In the genomic region with DNA sequence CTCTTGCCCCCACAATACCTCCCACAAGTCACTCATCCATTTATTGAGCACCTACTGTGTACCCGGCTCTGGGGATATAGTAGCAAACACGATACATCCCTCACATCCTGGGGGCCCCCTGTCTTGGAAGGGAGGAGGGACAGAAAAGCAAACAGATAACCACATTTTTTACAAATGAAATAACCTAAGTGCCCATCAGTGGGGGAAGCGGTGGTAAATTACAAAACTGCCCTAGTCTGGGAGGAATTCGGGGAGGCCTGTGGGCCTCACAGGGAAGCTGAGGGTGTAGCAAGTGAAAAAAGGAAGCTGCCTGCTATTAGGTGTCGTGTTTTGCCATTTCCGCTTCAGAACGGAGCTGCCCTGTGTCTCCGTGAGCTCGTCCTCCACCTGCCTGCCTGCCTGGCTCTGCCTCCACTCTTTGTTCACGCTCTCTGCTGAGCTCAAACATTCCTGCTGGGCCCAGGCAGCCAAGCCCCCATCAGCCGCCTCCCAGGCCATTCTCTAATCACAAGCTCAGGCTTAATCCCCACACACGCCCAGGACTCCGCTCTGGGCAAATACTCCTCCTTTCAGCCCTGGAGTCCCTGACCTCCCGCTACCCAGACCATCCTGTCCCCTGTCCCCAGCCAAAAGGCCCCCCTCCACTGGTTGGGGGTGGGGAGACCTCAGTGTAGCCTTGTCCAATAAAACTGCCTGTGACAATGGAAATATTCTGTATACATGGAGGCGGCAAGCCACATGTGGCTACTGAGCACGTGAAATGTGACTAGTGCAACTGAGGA, we compare ENCODE assay signal across 1 cellular context.
TF ChIP-seq lines count a peak whose summit lies in the region.

No MANE protein-coding gene starts in this region.

TF ChIP-seq in HepG2, 621 proteins besides CTCF, POLR2A, EP300 and RAD21 (continued from another document and continues in another):
- TF ChIP-seq, protein P1, sequence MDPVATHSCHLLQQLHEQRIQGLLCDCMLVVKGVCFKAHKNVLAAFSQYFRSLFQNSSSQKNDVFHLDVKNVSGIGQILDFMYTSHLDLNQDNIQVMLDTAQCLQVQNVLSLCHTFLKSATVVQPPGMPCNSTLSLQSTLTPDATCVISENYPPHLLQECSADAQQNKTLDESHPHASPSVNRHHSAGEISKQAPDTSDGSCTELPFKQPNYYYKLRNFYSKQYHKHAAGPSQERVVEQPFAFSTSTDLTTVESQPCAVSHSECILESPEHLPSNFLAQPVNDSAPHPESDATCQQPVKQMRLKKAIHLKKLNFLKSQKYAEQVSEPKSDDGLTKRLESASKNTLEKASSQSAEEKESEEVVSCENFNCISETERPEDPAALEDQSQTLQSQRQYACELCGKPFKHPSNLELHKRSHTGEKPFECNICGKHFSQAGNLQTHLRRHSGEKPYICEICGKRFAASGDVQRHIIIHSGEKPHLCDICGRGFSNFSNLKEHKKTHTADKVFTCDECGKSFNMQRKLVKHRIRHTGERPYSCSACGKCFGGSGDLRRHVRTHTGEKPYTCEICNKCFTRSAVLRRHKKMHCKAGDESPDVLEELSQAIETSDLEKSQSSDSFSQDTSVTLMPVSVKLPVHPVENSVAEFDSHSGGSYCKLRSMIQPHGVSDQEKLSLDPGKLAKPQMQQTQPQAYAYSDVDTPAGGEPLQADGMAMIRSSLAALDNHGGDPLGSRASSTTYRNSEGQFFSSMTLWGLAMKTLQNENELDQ (CRISPR knock-in tag; IDR thresholded peaks at IDR 0.05; ENCODE audit: borderline replicate concordance) = 0 out of 2 replicates have a peak, but pooled peaks have one; percentile 20
- TF ChIP-seq AGO2 (optimal IDR thresholded peaks at IDR 0.05; ENCODE audit: low read depth, low read length) = no peak
- TF ChIP-seq, protein P2, sequence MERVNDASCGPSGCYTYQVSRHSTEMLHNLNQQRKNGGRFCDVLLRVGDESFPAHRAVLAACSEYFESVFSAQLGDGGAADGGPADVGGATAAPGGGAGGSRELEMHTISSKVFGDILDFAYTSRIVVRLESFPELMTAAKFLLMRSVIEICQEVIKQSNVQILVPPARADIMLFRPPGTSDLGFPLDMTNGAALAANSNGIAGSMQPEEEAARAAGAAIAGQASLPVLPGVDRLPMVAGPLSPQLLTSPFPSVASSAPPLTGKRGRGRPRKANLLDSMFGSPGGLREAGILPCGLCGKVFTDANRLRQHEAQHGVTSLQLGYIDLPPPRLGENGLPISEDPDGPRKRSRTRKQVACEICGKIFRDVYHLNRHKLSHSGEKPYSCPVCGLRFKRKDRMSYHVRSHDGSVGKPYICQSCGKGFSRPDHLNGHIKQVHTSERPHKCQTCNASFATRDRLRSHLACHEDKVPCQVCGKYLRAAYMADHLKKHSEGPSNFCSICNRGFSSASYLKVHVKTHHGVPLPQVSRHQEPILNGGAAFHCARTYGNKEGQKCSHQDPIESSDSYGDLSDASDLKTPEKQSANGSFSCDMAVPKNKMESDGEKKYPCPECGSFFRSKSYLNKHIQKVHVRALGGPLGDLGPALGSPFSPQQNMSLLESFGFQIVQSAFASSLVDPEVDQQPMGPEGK (CRISPR knock-in tag; IDR thresholded peaks at IDR 0.05) = peak; percentile 96
- TF ChIP-seq ZBTB7A (CRISPR knock-in tag; IDR thresholded peaks at IDR 0.05) = 0 out of 2 replicates have a peak, but pooled peaks have one; percentile 12
- TF ChIP-seq, protein P3, sequence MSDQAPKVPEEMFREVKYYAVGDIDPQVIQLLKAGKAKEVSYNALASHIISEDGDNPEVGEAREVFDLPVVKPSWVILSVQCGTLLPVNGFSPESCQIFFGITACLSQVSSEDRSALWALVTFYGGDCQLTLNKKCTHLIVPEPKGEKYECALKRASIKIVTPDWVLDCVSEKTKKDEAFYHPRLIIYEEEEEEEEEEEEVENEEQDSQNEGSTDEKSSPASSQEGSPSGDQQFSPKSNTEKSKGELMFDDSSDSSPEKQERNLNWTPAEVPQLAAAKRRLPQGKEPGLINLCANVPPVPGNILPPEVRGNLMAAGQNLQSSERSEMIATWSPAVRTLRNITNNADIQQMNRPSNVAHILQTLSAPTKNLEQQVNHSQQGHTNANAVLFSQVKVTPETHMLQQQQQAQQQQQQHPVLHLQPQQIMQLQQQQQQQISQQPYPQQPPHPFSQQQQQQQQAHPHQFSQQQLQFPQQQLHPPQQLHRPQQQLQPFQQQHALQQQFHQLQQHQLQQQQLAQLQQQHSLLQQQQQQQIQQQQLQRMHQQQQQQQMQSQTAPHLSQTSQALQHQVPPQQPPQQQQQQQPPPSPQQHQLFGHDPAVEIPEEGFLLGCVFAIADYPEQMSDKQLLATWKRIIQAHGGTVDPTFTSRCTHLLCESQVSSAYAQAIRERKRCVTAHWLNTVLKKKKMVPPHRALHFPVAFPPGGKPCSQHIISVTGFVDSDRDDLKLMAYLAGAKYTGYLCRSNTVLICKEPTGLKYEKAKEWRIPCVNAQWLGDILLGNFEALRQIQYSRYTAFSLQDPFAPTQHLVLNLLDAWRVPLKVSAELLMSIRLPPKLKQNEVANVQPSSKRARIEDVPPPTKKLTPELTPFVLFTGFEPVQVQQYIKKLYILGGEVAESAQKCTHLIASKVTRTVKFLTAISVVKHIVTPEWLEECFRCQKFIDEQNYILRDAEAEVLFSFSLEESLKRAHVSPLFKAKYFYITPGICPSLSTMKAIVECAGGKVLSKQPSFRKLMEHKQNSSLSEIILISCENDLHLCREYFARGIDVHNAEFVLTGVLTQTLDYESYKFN (CRISPR knock-in tag; conservative IDR thresholded peaks at IDR 0.05) = peak; percentile 73
- TF ChIP-seq ZMYM2 (CRISPR knock-in tag; IDR thresholded peaks at IDR 0.05) = peak; percentile 53; the same call in 1 of the 2 replicates
- TF ChIP-seq IRF2 (CRISPR knock-in tag; IDR thresholded peaks at IDR 0.05) = peak; percentile 69; the same call in 1 of the 2 replicates
- peak; percentile 79 for TF ChIP-seq ZNF225 (CRISPR knock-in tag; IDR thresholded peaks at IDR 0.05)
- TF ChIP-seq, protein P4, sequence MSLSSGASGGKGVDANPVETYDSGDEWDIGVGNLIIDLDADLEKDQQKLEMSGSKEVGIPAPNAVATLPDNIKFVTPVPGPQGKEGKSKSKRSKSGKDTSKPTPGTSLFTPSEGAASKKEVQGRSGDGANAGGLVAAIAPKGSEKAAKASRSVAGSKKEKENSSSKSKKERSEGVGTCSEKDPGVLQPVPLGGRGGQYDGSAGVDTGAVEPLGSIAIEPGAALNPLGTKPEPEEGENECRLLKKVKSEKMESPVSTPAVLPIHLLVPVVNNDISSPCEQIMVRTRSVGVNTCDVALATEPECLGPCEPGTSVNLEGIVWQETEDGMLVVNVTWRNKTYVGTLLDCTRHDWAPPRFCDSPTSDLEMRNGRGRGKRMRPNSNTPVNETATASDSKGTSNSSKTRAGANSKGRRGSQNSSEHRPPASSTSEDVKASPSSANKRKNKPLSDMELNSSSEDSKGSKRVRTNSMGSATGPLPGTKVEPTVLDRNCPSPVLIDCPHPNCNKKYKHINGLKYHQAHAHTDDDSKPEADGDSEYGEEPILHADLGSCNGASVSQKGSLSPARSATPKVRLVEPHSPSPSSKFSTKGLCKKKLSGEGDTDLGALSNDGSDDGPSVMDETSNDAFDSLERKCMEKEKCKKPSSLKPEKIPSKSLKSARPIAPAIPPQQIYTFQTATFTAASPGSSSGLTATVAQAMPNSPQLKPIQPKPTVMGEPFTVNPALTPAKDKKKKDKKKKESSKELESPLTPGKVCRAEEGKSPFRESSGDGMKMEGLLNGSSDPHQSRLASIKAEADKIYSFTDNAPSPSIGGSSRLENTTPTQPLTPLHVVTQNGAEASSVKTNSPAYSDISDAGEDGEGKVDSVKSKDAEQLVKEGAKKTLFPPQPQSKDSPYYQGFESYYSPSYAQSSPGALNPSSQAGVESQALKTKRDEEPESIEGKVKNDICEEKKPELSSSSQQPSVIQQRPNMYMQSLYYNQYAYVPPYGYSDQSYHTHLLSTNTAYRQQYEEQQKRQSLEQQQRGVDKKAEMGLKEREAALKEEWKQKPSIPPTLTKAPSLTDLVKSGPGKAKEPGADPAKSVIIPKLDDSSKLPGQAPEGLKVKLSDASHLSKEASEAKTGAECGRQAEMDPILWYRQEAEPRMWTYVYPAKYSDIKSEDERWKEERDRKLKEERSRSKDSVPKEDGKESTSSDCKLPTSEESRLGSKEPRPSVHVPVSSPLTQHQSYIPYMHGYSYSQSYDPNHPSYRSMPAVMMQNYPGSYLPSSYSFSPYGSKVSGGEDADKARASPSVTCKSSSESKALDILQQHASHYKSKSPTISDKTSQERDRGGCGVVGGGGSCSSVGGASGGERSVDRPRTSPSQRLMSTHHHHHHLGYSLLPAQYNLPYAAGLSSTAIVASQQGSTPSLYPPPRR (CRISPR knock-in tag; IDR thresholded peaks at IDR 0.05; ENCODE audit: borderline replicate concordance) = no peak
- TF ChIP-seq ZNF124 (CRISPR knock-in tag; IDR thresholded peaks at IDR 0.05) = 0 out of 2 replicates have a peak, but pooled peaks have one; percentile 64
- peak; percentile 75 for TF ChIP-seq BCL6 (CRISPR knock-in tag; IDR thresholded peaks at IDR 0.05)
- TF ChIP-seq, protein P5, sequence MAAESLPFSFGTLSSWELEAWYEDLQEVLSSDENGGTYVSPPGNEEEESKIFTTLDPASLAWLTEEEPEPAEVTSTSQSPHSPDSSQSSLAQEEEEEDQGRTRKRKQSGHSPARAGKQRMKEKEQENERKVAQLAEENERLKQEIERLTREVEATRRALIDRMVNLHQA (CRISPR knock-in tag; IDR thresholded peaks at IDR 0.05) = no peak
- peak; percentile 46 for TF ChIP-seq MED1 (CRISPR knock-in tag; IDR thresholded peaks at IDR 0.05)
- TF ChIP-seq, protein P6, sequence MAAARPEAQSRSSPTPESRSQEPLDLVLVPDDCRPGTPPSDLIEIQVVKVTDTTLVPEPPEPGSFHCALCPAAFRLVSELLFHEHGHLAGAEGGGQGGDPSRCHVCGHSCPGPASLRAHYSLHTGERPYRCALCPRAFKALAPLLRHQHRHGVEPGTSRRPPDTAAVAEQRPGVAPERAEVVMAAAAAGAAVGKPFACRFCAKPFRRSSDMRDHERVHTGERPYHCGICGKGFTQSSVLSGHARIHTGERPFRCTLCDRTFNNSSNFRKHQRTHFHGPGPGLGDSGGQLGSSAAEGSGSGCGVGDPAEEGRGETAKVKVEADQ (CRISPR knock-in tag; IDR thresholded peaks at IDR 0.05; ENCODE audit: borderline replicate concordance) = no peak
- TF ChIP-seq ZNF850 (CRISPR knock-in tag; conservative IDR thresholded peaks at IDR 0.05) = no peak
- TF ChIP-seq CCAR2 (optimal IDR thresholded peaks at IDR 0.05; ENCODE audit: low read depth, low read length) = no peak
- TF ChIP-seq GZF1 (CRISPR knock-in tag; IDR thresholded peaks at IDR 0.05) = 0 out of 2 replicates have a peak, but pooled peaks have one; percentile 7
- peak; percentile 27; the same call in 1 of the 2 replicates for TF ChIP-seq HMG20B (CRISPR knock-in tag; conservative IDR thresholded peaks at IDR 0.05)
- TF ChIP-seq, protein P7, sequence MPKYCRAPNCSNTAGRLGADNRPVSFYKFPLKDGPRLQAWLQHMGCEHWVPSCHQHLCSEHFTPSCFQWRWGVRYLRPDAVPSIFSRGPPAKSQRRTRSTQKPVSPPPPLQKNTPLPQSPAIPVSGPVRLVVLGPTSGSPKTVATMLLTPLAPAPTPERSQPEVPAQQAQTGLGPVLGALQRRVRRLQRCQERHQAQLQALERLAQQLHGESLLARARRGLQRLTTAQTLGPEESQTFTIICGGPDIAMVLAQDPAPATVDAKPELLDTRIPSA (CRISPR knock-in tag; IDR thresholded peaks at IDR 0.05; ENCODE audit: borderline replicate concordance) = no peak
- TF ChIP-seq ZBTB8A (CRISPR knock-in tag; IDR thresholded peaks at IDR 0.05; ENCODE audit: borderline replicate concordance, low read depth) = no peak
- no peak for TF ChIP-seq SMC3 (IDR thresholded peaks at IDR 0.05; ENCODE audit: low read length)
- TF ChIP-seq, protein P8, sequence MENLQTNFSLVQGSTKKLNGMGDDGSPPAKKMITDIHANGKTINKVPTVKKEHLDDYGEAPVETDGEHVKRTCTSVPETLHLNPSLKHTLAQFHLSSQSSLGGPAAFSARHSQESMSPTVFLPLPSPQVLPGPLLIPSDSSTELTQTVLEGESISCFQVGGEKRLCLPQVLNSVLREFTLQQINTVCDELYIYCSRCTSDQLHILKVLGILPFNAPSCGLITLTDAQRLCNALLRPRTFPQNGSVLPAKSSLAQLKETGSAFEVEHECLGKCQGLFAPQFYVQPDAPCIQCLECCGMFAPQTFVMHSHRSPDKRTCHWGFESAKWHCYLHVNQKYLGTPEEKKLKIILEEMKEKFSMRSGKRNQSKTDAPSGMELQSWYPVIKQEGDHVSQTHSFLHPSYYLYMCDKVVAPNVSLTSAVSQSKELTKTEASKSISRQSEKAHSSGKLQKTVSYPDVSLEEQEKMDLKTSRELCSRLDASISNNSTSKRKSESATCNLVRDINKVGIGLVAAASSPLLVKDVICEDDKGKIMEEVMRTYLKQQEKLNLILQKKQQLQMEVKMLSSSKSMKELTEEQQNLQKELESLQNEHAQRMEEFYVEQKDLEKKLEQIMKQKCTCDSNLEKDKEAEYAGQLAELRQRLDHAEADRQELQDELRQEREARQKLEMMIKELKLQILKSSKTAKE (CRISPR knock-in tag; IDR thresholded peaks at IDR 0.05; ENCODE audit: borderline replicate concordance) = 0 out of 2 replicates have a peak, but pooled peaks have one; percentile 27
- no peak for TF ChIP-seq ERF (CRISPR knock-in tag; IDR thresholded peaks at IDR 0.05)
- peak; percentile 54; the same call in 1 of the 2 replicates for TF ChIP-seq YEATS2 (CRISPR knock-in tag; IDR thresholded peaks at IDR 0.05; ENCODE audit: borderline replicate concordance)
- TF ChIP-seq MEF2D (CRISPR knock-in tag; IDR thresholded peaks at IDR 0.05) = peak; percentile 60; the same call in 1 of the 2 replicates
- peak; percentile 69; the same call in 1 of the 2 replicates for TF ChIP-seq ETV5 (CRISPR knock-in tag; IDR thresholded peaks at IDR 0.05; ENCODE audit: borderline replicate concordance)
- TF ChIP-seq LCORL (IDR thresholded peaks at IDR 0.05) = no peak
- TF ChIP-seq LCORL (CRISPR knock-in tag; IDR thresholded peaks at IDR 0.05) = peak; percentile 80
- TF ChIP-seq, protein P9, sequence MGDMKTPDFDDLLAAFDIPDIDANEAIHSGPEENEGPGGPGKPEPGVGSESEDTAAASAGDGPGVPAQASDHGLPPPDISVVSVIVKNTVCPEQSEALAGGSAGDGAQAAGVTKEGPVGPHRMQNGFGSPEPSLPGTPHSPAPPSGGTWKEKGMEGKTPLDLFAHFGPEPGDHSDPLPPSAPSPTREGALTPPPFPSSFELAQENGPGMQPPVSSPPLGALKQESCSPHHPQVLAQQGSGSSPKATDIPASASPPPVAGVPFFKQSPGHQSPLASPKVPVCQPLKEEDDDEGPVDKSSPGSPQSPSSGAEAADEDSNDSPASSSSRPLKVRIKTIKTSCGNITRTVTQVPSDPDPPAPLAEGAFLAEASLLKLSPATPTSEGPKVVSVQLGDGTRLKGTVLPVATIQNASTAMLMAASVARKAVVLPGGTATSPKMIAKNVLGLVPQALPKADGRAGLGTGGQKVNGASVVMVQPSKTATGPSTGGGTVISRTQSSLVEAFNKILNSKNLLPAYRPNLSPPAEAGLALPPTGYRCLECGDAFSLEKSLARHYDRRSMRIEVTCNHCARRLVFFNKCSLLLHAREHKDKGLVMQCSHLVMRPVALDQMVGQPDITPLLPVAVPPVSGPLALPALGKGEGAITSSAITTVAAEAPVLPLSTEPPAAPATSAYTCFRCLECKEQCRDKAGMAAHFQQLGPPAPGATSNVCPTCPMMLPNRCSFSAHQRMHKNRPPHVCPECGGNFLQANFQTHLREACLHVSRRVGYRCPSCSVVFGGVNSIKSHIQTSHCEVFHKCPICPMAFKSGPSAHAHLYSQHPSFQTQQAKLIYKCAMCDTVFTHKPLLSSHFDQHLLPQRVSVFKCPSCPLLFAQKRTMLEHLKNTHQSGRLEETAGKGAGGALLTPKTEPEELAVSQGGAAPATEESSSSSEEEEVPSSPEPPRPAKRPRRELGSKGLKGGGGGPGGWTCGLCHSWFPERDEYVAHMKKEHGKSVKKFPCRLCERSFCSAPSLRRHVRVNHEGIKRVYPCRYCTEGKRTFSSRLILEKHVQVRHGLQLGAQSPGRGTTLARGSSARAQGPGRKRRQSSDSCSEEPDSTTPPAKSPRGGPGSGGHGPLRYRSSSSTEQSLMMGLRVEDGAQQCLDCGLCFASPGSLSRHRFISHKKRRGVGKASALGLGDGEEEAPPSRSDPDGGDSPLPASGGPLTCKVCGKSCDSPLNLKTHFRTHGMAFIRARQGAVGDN (CRISPR knock-in tag; IDR thresholded peaks at IDR 0.05) = peak; percentile 89
- TF ChIP-seq NRL (CRISPR knock-in tag; IDR thresholded peaks at IDR 0.05; ENCODE audit: borderline replicate concordance) = peak; percentile 30; the same call in 1 of the 2 replicates
- no peak for TF ChIP-seq RORA (CRISPR knock-in tag; IDR thresholded peaks at IDR 0.05)
